ENCODE assay signal across 34 cellular contexts in genomic region chr20:38645318-38645717, GRCh38. TPM values are rescaled to one million over a fixed set of nuclear protein-coding genes. Genes with fewer than 3 reads are reported as not detected.
A peak's percentile ranks its signal among the peaks of the same experiment; 100 is the strongest.
DNase-seq lines count a peak whose midpoint lies in the region; ATAC-seq and TF ChIP-seq lines count a peak whose summit lies in the region.
"Had no signal": no experiment of that assay in that cellular context is flagged by ENCODE, and none has a peak within 500 bp of the region (broad histone marks: within the 10 kb centered on the region; RNA-seq: fewer than 3 reads in every experiment).

No MANE protein-coding gene starts in this region.

- intact Hi-C loops in activated CD8-positive, alpha-beta T cell treated with anti-CD3 and anti-CD28 coated beads for 36 hours (cut with micrococcal nuclease) = no loop called here
- intact Hi-C loops in activated B cell treated with CpG ODN at 0.5 μM for 24 hours (cut with micrococcal nuclease) = no loop called here
- intact Hi-C loops in colonic mucosa (cut with DNase I) = loop anchor here (5.0 to 10.0 kb wide), 3 partner anchors 87 to 249 kb away; no protein-coding TSS in a partner anchor

- DNase-seq in activated CD8-positive, alpha-beta T cell treated with anti-CD3 and anti-CD28 coated beads for 36 hours = peak; percentile 23
- DNase-seq in activated CD8-positive, alpha-beta T cell treated with anti-CD3 and anti-CD28 coated beads, Interleukin-2, amount 10 ng/mL, durations not matched to agents 7 days and 5 days = no peak
- DNase-seq in activated B cell treated with CpG ODN at 0.5 μM for 24 hours (peak; percentile 18), ACHN (no peak), colonic mucosa (no peak)
- no peak for DNase-seq in stimulated activated naive CD8-positive, alpha-beta T cell treated with anti-CD3 and anti-CD28 coated beads, Interleukin-15, Interleukin-2, amounts not matched to agents 100 U/mL and 50 U/mL, for 24 hours
- no peak for DNase-seq in central memory CD4-positive, alpha-beta T cell
- DNase-seq: 8988T; activated CD4-positive, alpha-beta T cell treated with anti-CD3 and anti-CD28 coated beads for 36 hours; activated CD8-positive, alpha-beta memory T cell treated with anti-CD3 and anti-CD28 coated beads for 24 hours; activated effector memory CD4-positive, alpha-beta T cell treated with anti-CD3 and anti-CD28 coated beads, Interleukin-2, amount 50 U/mL, for 16 hours; effector memory CD8-positive, alpha-beta T cell; GM23248; HFFc6; hippocampal formation; immature natural killer cell; left cardiac atrium; mucosa of descending colon; NCI-H1436; NCI-H2081; NCI-H2227 treated with DMSO at 0.1 percent for 48 hours; NCI-H526 treated with DMSO at 0.1 percent for 48 hours; PC-9; SK-N-SH; stimulated activated CD4-positive, alpha-beta T cell treated with anti-CD3 and anti-CD28 coated beads, Interleukin-4, amount 100 ng/mL, for 1 hour had no signal

- no peak overlapping the region for H3K4me3 ChIP-seq in colonic mucosa
- H3K4me3 ChIP-seq: lung, mucosa of descending colon, PC-9 had no signal

- ATAC-seq in activated CD8-positive, alpha-beta T cell treated with anti-CD3 and anti-CD28 coated beads for 36 hours = peak; percentile 32
- no peak for ATAC-seq in activated CD8-positive, alpha-beta T cell treated with anti-CD3 and anti-CD28 coated beads, Interleukin-2, amount 10 ng/mL, durations not matched to agents 7 days and 5 days
- ATAC-seq in GM19351 (IDR thresholded peaks at IDR 0.05; ENCODE audit: unreplicated experiment) (peak; percentile 40), activated B cell treated with CpG ODN at 0.5 μM for 24 hours (ENCODE audit: low read depth) (no peak)
- peak; percentile 16 for ATAC-seq in stimulated activated naive CD8-positive, alpha-beta T cell treated with anti-CD3 and anti-CD28 coated beads, Interleukin-15, Interleukin-2, amounts not matched to agents 100 U/mL and 50 U/mL, for 24 hours

- no peaks in the 10 kb centered on the region for H3K9me3 ChIP-seq in colonic mucosa
- H3K9me3 ChIP-seq: mucosa of descending colon, SK-N-SH had no signal

- H3K27me3 ChIP-seq in colonic mucosa = peaks cover 8% of the 10 kb centered on the region

- CTCF ChIA-PET in activated CD8-positive, alpha-beta T cell treated with anti-CD3 and anti-CD28 coated beads for 36 hours (lab: Charles Lee) = interaction anchor here (0.6 to 12.2 kb wide), 13 partner anchors 16 to 404 kb away, joined by 3 to 110 read pairs (median 3); partner anchors contain the start of gene ACTR5
- CTCF ChIA-PET in activated CD8-positive, alpha-beta T cell treated with anti-CD3 and anti-CD28 coated beads, Interleukin-2, amount 10 ng/mL, durations not matched to agents 7 days and 5 days (lab: Charles Lee) = interaction anchor here (0.6 to 4.1 kb wide), 10 partner anchors 9 to 432 kb away, joined by 3 to 20 read pairs (median 4); no protein-coding TSS in a partner anchor
- CTCF ChIA-PET in activated B cell treated with CpG ODN at 0.5 μM for 24 hours (lab: Charles Lee) = interaction anchor here (0.9 to 1.7 kb wide), 8 partner anchors 10 to 436 kb away, joined by 3 to 8 read pairs (median 4); no protein-coding TSS in a partner anchor

- POLR2A ChIA-PET in activated CD8-positive, alpha-beta T cell treated with anti-CD3 and anti-CD28 coated beads for 36 hours (lab: Charles Lee) = interaction anchor here (0.6 to 1.4 kb wide), 2 partner anchors 8 to 281 kb away, joined by 3 read pairs; partner anchors contain the start of gene FAM83D
- POLR2A ChIA-PET in activated CD8-positive, alpha-beta T cell treated with anti-CD3 and anti-CD28 coated beads, Interleukin-2, amount 10 ng/mL, durations not matched to agents 7 days and 5 days (lab: Charles Lee) = no interaction called here
- POLR2A ChIA-PET in activated B cell treated with CpG ODN at 0.5 μM for 24 hours (lab: Charles Lee) = interaction anchor here (0.6 to 1.3 kb wide), 2 partner anchors 122 to 317 kb away, joined by 3 read pairs; partner anchors contain the start of gene DHX35

- H3K9me3 Mint-ChIP-seq in activated CD8-positive, alpha-beta T cell treated with anti-CD3 and anti-CD28 coated beads for 36 hours = no peaks in the 10 kb centered on the region
- H3K9me3 Mint-ChIP-seq in activated CD8-positive, alpha-beta T cell treated with anti-CD3 and anti-CD28 coated beads, Interleukin-2, amount 10 ng/mL, durations not matched to agents 7 days and 5 days (ENCODE audit: insufficient read depth) = no peaks in the 10 kb centered on the region
- H3K9me3 Mint-ChIP-seq in activated B cell treated with CpG ODN at 0.5 μM for 24 hours = no peaks in the 10 kb centered on the region
- H3K9me3 Mint-ChIP-seq: effector memory CD8-positive, alpha-beta T cell; HFFc6; immature natural killer cell; nephron; T-helper 1 cell treated with Interleukin-12 subunit alpha and Interleukin-12 subunit beta and Interleukin-4 antibody, amounts not matched to agents 30 μg/mL and 1 μg/mL, for 36 hours; type B pancreatic cell had no signal

- no peaks in the 10 kb centered on the region for H3K36me3 Mint-ChIP-seq in activated CD8-positive, alpha-beta T cell treated with anti-CD3 and anti-CD28 coated beads for 36 hours (ENCODE audit: low read depth)
- H3K36me3 Mint-ChIP-seq in activated CD8-positive, alpha-beta T cell treated with anti-CD3 and anti-CD28 coated beads, Interleukin-2, amount 10 ng/mL, durations not matched to agents 7 days and 5 days (ENCODE audit: low read depth) = no peaks in the 10 kb centered on the region
- no peaks in the 10 kb centered on the region for H3K36me3 Mint-ChIP-seq in activated B cell treated with CpG ODN at 0.5 μM for 24 hours (ENCODE audit: low read depth)
- H3K36me3 Mint-ChIP-seq: immature natural killer cell, type B pancreatic cell had no signal

- H3K9ac ChIP-seq in colonic mucosa (ENCODE audit: low read depth in 2 of 2, low read length in 2 of 2) = no peak overlapping the region
- H3K9ac ChIP-seq: GM23248, SK-N-SH had no signal

- H3K27me3 Mint-ChIP-seq in activated CD8-positive, alpha-beta T cell treated with anti-CD3 and anti-CD28 coated beads for 36 hours = peaks cover 25% of the 10 kb centered on the region
- peaks cover 47% of the 10 kb centered on the region for H3K27me3 Mint-ChIP-seq in activated CD8-positive, alpha-beta T cell treated with anti-CD3 and anti-CD28 coated beads, Interleukin-2, amount 10 ng/mL, durations not matched to agents 7 days and 5 days (ENCODE audit: low read depth)
- H3K27me3 Mint-ChIP-seq in activated B cell treated with CpG ODN at 0.5 μM for 24 hours = peaks cover 30% of the 10 kb centered on the region

- in situ Hi-C loops in ACHN (cut with HindIII; ENCODE audit: low pct_ligation_motif_present, low pct_unique_long_range_greater_than_20kb, low sequenced_read_pairs) = no loop called here

- no peak overlapping the region for H3K27ac ChIP-seq in colonic mucosa
- H3K27ac ChIP-seq: GM23248, PC-9 had no signal

- no peak overlapping the region for H3K27ac Mint-ChIP-seq in activated CD8-positive, alpha-beta T cell treated with anti-CD3 and anti-CD28 coated beads for 36 hours
- H3K27ac Mint-ChIP-seq in activated CD8-positive, alpha-beta T cell treated with anti-CD3 and anti-CD28 coated beads, Interleukin-2, amount 10 ng/mL, durations not matched to agents 7 days and 5 days = no peak overlapping the region
- no peak overlapping the region for H3K27ac Mint-ChIP-seq in activated B cell treated with CpG ODN at 0.5 μM for 24 hours
- H3K27ac Mint-ChIP-seq: activated CD4-positive, alpha-beta T cell treated with anti-CD3 and anti-CD28 coated beads for 36 hours; effector memory CD8-positive, alpha-beta T cell; HFFc6; immature natural killer cell; nephron; T-helper 1 cell treated with Interleukin-12 subunit alpha and Interleukin-12 subunit beta and Interleukin-4 antibody, amounts not matched to agents 30 μg/mL and 1 μg/mL, for 36 hours; type B pancreatic cell had no signal

- no peak for TF ChIP-seq CTCF in activated CD8-positive, alpha-beta T cell treated with anti-CD3 and anti-CD28 coated beads for 36 hours (IDR thresholded peaks at IDR 0.05)
- TF ChIP-seq CTCF in activated B cell treated with CpG ODN at 0.5 μM for 24 hours (IDR thresholded peaks at IDR 0.05) (no peak), colonic mucosa (IDR thresholded peaks at IDR 0.05) (no peak)

- no peak overlapping the region for H3K4me3 Mint-ChIP-seq in activated CD8-positive, alpha-beta T cell treated with anti-CD3 and anti-CD28 coated beads for 36 hours
- no peak overlapping the region for H3K4me3 Mint-ChIP-seq in activated CD8-positive, alpha-beta T cell treated with anti-CD3 and anti-CD28 coated beads, Interleukin-2, amount 10 ng/mL, durations not matched to agents 7 days and 5 days
- H3K4me3 Mint-ChIP-seq in activated B cell treated with CpG ODN at 0.5 μM for 24 hours = peak overlapping the region; percentile 81
- H3K4me3 Mint-ChIP-seq: activated CD4-positive, alpha-beta T cell treated with anti-CD3 and anti-CD28 coated beads for 36 hours; HFFc6; T-helper 1 cell treated with Interleukin-12 subunit alpha and Interleukin-12 subunit beta and Interleukin-4 antibody, amounts not matched to agents 30 μg/mL and 1 μg/mL, for 36 hours; type B pancreatic cell had no signal

- H3K4me1 ChIP-seq in colonic mucosa = no peaks in the 10 kb centered on the region

- H3K4me1 Mint-ChIP-seq in activated CD8-positive, alpha-beta T cell treated with anti-CD3 and anti-CD28 coated beads for 36 hours (ENCODE audit: low read depth) = no peaks in the 10 kb centered on the region
- peaks cover 10% of the 10 kb centered on the region for H3K4me1 Mint-ChIP-seq in activated CD8-positive, alpha-beta T cell treated with anti-CD3 and anti-CD28 coated beads, Interleukin-2, amount 10 ng/mL, durations not matched to agents 7 days and 5 days (ENCODE audit: low read depth)
- peaks cover 22% of the 10 kb centered on the region for H3K4me1 Mint-ChIP-seq in activated B cell treated with CpG ODN at 0.5 μM for 24 hours

- H3K36me3 ChIP-seq in colonic mucosa = no peaks in the 10 kb centered on the region

RNA-seq across cellular contexts. Expression of gene ARHGAP40, which starts 43.7 kb away (rescaled TPM):
- total RNA-seq in activated CD8-positive, alpha-beta T cell treated with anti-CD3 and anti-CD28 coated beads for 36 hours = not detected
- total RNA-seq in activated CD8-positive, alpha-beta T cell treated with anti-CD3 and anti-CD28 coated beads, Interleukin-2, amount 10 ng/mL, durations not matched to agents 7 days and 5 days = not detected
- total RNA-seq in activated B cell treated with CpG ODN at 0.5 μM for 24 hours (not detected in 2 replicates), colonic mucosa (not detected)
- total RNA-seq: activated CD4-positive, alpha-beta T cell treated with anti-CD3 and anti-CD28 coated beads for 36 hours; GM23248; HT-29; left cardiac atrium; MCF 10A; mucosa of descending colon; osteoblast; pulmonary artery endothelial cell had no signal

Comparison
In these comparisons a context has a peak if more than half of its experiments do, and no peak if none do; other contexts are left out.
1. ATAC-seq: peak in activated CD8-positive, alpha-beta T cell treated with anti-CD3 and anti-CD28 coated beads for 36 hours (single experiment), GM19351 (single experiment) and stimulated activated naive CD8-positive, alpha-beta T cell treated with anti-CD3 and anti-CD28 coated beads, Interleukin-15, Interleukin-2, amounts not matched to agents 100 U/mL and 50 U/mL, for 24 hours (single experiment); none in activated CD8-positive, alpha-beta T cell treated with anti-CD3 and anti-CD28 coated beads, Interleukin-2, amount 10 ng/mL, durations not matched to agents 7 days and 5 days (single experiment) and activated B cell treated with CpG ODN at 0.5 μM for 24 hours (single experiment).
2. DNase-seq: peak in activated CD8-positive, alpha-beta T cell treated with anti-CD3 and anti-CD28 coated beads for 36 hours (single experiment) and activated B cell treated with CpG ODN at 0.5 μM for 24 hours (single experiment); none in activated CD8-positive, alpha-beta T cell treated with anti-CD3 and anti-CD28 coated beads, Interleukin-2, amount 10 ng/mL, durations not matched to agents 7 days and 5 days (single experiment), stimulated activated naive CD8-positive, alpha-beta T cell treated with anti-CD3 and anti-CD28 coated beads, Interleukin-15, Interleukin-2, amounts not matched to agents 100 U/mL and 50 U/mL, for 24 hours (single experiment), central memory CD4-positive, alpha-beta T cell (single experiment), ACHN (single experiment) and colonic mucosa (single experiment).